In genomic region chr17:68937890-68938514, GRCh38 we compare ENCODE assay signal across 20 cellular contexts. TPM values are rescaled to one million over a fixed set of nuclear protein-coding genes. Genes with fewer than 3 reads are reported as not detected.
DNase-seq lines count a peak whose midpoint lies in the region; ATAC-seq, FAIRE-seq and TF ChIP-seq lines count a peak whose summit lies in the region.
"Had no signal": no experiment of that assay in that cellular context is flagged by ENCODE, and none has a peak within 500 bp of the region (broad histone marks: within the 10 kb centered on the region; RNA-seq: fewer than 3 reads in every experiment).

No MANE protein-coding gene starts in this region.

- H3K36me3 ChIP-seq in hepatocyte (replicated peaks; ENCODE audit: insufficient read depth, low read depth): no peaks in the 10 kb centered on the region
- H3K36me3 ChIP-seq in HepG2 (replicated peaks in 1 of 2; ENCODE audit: control insufficient read depth in 1 of 2, insufficient read depth in 2 of 2, low read length in 2 of 2): no peaks in the 10 kb centered on the region
- H3K36me3 ChIP-seq in CD8-positive, alpha-beta memory T cell (ENCODE audit: insufficient read depth, low read length): no peaks in the 10 kb centered on the region
- peaks cover 0 to 4% of the 10 kb centered on the region in 2 donors for H3K36me3 ChIP-seq in neuronal stem cell (replicated peaks in 1 of 2; ENCODE audit: control insufficient read depth in 2 of 2, insufficient read depth in 2 of 2, low read length in 2 of 2)
- H3K36me3 ChIP-seq: BE2C; BLaER1 treated with 17β-estradiol and CSF1 and Interleukin-3, amounts not matched to agents 10 nM and 100 nM; HAP-1 had no signal

- no peak overlapping the region for H2AK5ac ChIP-seq in neuronal stem cell (ENCODE audit: low read depth, low read length)

- BruUV-seq in HepG2 (replicated peaks; lab: Mats Ljungman, UMichigan): no TSS peak

- no peak overlapping the region for H4K91ac ChIP-seq in neuronal stem cell (ENCODE audit: low read depth, low read length, poor library complexity)

- CTCF ChIA-PET in HepG2 (lab: Yijun Ruan, JAX; ENCODE audit: low intra/inter-chr PET ratio, low total read pairs): interaction anchor here (1.3 kb wide), 1 partner anchor 161 kb away, joined by 3 read pairs; no protein-coding TSS in a partner anchor
- CTCF ChIA-PET in CD8-positive, alpha-beta memory T cell (lab: Charles Lee): no interaction called here

- no peak for TF ChIP-seq CTCF in hepatocyte (IDR thresholded peaks at IDR 0.05; ENCODE audit: poor library complexity)
- peak; percentile 14; the same call in 1 of the 2 replicates for TF ChIP-seq CTCF in HepG2 (CRISPR knock-in tag; IDR thresholded peaks at IDR 0.05)
- TF ChIP-seq CTCF in nephron (IDR thresholded peaks at IDR 0.05; ENCODE audit: unreplicated experiment in 3 of 3): no peak

- H3K9me3 ChIP-seq in hepatocyte (ENCODE audit: low read depth) (no peaks in the 10 kb centered on the region), HepG2 (ENCODE audit: low read length) (0 out of 2 replicates have a peak, but pooled peaks cover 7% of the 10 kb centered on the region), neuronal stem cell (replicated peaks in 1 of 2; ENCODE audit: control insufficient read depth in 2 of 2, insufficient read depth in 1 of 2, low read depth in 1 of 2, low read length in 2 of 2) (no peaks in the 10 kb centered on the region)
- no peaks in the 10 kb centered on the region for H3K9me3 ChIP-seq in CD8-positive, alpha-beta memory T cell (ENCODE audit: low read length)
- H3K9me3 ChIP-seq: BE2C; BLaER1 treated with 17β-estradiol and CSF1 and Interleukin-3, amounts not matched to agents 10 nM and 100 nM; HAP-1 had no signal

- peak; percentile 18 for FAIRE-seq in HepG2 (lab: Jason Lieb, UNC)
- FAIRE-seq: GM12892, H54 had no signal

- H3K23ac ChIP-seq in neuronal stem cell (ENCODE audit: low read depth, low read length, poor library complexity): no peak overlapping the region

- in situ Hi-C loops in HepG2 (cut with HindIII; ENCODE audit: extremely low pct_ligation_motif_present, low pct_unique_long_range_greater_than_20kb): no loop called here

- intact Hi-C loops in HepG2 (cut with micrococcal nuclease; ENCODE audit: unreplicated experiment): loop anchor here (1.0 kb wide), 1 partner anchor 144 kb away; no protein-coding TSS in a partner anchor

- H3K4me2 ChIP-seq in hepatocyte: no peak overlapping the region
- peak overlapping the region; percentile 81 for H3K4me2 ChIP-seq in HepG2 (ENCODE audit: low read depth, low read length)
- no peak overlapping the region for H3K4me2 ChIP-seq in neuronal stem cell (ENCODE audit: insufficient read depth, low read length, poor library complexity, severe bottlenecking)
- H3K4me2 ChIP-seq: BLaER1 treated with 17β-estradiol and CSF1 and Interleukin-3, amounts not matched to agents 10 nM and 100 nM had no signal

- H3K4me1 ChIP-seq in hepatocyte (ENCODE audit: insufficient read depth) (no peaks in the 10 kb centered on the region), HepG2 (ENCODE audit: insufficient read depth, low read length) (peaks cover 44% of the 10 kb centered on the region), neuronal stem cell (ENCODE audit: control insufficient read depth in 2 of 2, insufficient read depth in 1 of 2, low read depth in 1 of 2, low read length in 2 of 2) (no peaks in the 10 kb centered on the region)
- no peaks in the 10 kb centered on the region for H3K4me1 ChIP-seq in CD8-positive, alpha-beta memory T cell (ENCODE audit: insufficient read depth, low read length)
- H3K4me1 ChIP-seq: BE2C; BLaER1 treated with 17β-estradiol and CSF1 and Interleukin-3, amounts not matched to agents 10 nM and 100 nM; HAP-1 had no signal

- no peaks in the 10 kb centered on the region for H3K79me2 ChIP-seq in hepatocyte
- no peaks in the 10 kb centered on the region for H3K79me2 ChIP-seq in HepG2 (ENCODE audit: insufficient read depth, low read length)

- TF ChIP-seq RAD21 in HepG2 (CRISPR knock-in tag; IDR thresholded peaks at IDR 0.05): no peak

- H2BK15ac ChIP-seq in neuronal stem cell (ENCODE audit: low read length): no peak overlapping the region

- no peak overlapping the region for H3K4me3 Mint-ChIP-seq in nephron
- H3K4me3 Mint-ChIP-seq in CD8-positive, alpha-beta memory T cell: no peak overlapping the region
- H3K4me3 Mint-ChIP-seq: CD14-positive monocyte; CD4-positive, alpha-beta T cell; HFFc6 had no signal

- no peak overlapping the region for H3K4me3 ChIP-seq in hepatocyte
- peak overlapping the region in 2 of 3 experiments; percentile 2 to 42; a peak in 2 of 6 replicates for H3K4me3 ChIP-seq in HepG2 (replicated peaks in 1 of 3; ENCODE audit: insufficient read depth in 1 of 3, low read depth in 2 of 3, low read length in 3 of 3)
- no peak overlapping the region for H3K4me3 ChIP-seq in CD8-positive, alpha-beta memory T cell (ENCODE audit: low read length)
- no peak overlapping the region for H3K4me3 ChIP-seq in neuronal stem cell (ENCODE audit: low read length in 2 of 2)
- H3K4me3 ChIP-seq: BLaER1 treated with 17β-estradiol and CSF1 and Interleukin-3, amounts not matched to agents 10 nM and 100 nM; HAP-1 had no signal

- H3K9ac ChIP-seq in HepG2 (ENCODE audit: insufficient read depth, low read depth, low read length) (0 out of 2 replicates have a peak overlapping the region, but pooled peaks have one; percentile 27), neuronal stem cell (ENCODE audit: low read depth, low read length, poor library complexity) (no peak overlapping the region)
- H3K9ac ChIP-seq: BLaER1 treated with 17β-estradiol and CSF1 and Interleukin-3, amounts not matched to agents 10 nM and 100 nM had no signal

- H3K79me1 ChIP-seq in neuronal stem cell (ENCODE audit: low read depth, low read length): no peaks in the 10 kb centered on the region

- no peak overlapping the region for H2BK12ac ChIP-seq in neuronal stem cell (ENCODE audit: low read length)

- no peak overlapping the region for H2AFZ ChIP-seq in hepatocyte
- peak overlapping the region; percentile 80 for H2AFZ ChIP-seq in HepG2 (ENCODE audit: low read length)
- H2AFZ ChIP-seq in neuronal stem cell (ENCODE audit: low read length): no peak overlapping the region

- 81% methylated on average over 8 of the region's 8 CpGs for WGBS in hepatocyte (ENCODE audit: low lambda C conversion rate, missing lambda C conversion rate)
- 8% methylated on average over 8 of the region's 8 CpGs for WGBS in HepG2 (ENCODE audit: low lambda C conversion rate)
- WGBS in neuronal stem cell (ENCODE audit: extremely low coverage in 2 of 2, insufficient read length in 2 of 2, insufficient replicate concordance in 1 of 2), 2 donors: no CpG with 5 or more reads among the region's 8 CpGs

- no peak overlapping the region for H3K14ac ChIP-seq in neuronal stem cell (ENCODE audit: low read length)

- H3K4me1 Mint-ChIP-seq in nephron: no peaks in the 10 kb centered on the region
- no peaks in the 10 kb centered on the region for H3K4me1 Mint-ChIP-seq in CD8-positive, alpha-beta memory T cell

- H3K27me3 ChIP-seq in hepatocyte (no peaks in the 10 kb centered on the region), HepG2 (ENCODE audit: control insufficient read depth in 1 of 2, insufficient read depth in 2 of 2, low read length in 2 of 2) (no peaks in the 10 kb centered on the region), neuronal stem cell (ENCODE audit: control insufficient read depth in 3 of 3, insufficient read depth in 3 of 3, low read depth in 1 of 3, low read length in 3 of 3) (no peaks in the 10 kb centered on the region)
- no peaks in the 10 kb centered on the region for H3K27me3 ChIP-seq in CD8-positive, alpha-beta memory T cell (ENCODE audit: insufficient read depth, low read length, poor library complexity, severe bottlenecking)
- H3K27me3 ChIP-seq: BLaER1 treated with 17β-estradiol and CSF1 and Interleukin-3, amounts not matched to agents 10 nM and 100 nM had no signal

- H2BK120ac ChIP-seq in neuronal stem cell (ENCODE audit: low read depth, low read length): no peak overlapping the region

- H3K9me3 Mint-ChIP-seq in nephron: no peaks in the 10 kb centered on the region
- H3K9me3 Mint-ChIP-seq in CD8-positive, alpha-beta memory T cell: peaks cover 0 to 3% (median 0%) of the 10 kb centered on the region in 5 donors
- H3K9me3 Mint-ChIP-seq in activated naive CD4-positive, alpha-beta T cell treated with anti-CD3 and anti-CD28 coated beads, Interleukin-2, amount 50 U/mL, for 72 hours: no peaks in the 10 kb centered on the region
- H3K9me3 Mint-ChIP-seq: CD14-positive monocyte; CD4-positive, alpha-beta T cell; HFFc6 had no signal

- DNase-seq in HuH-7 (ENCODE audit: low spot score) (peak; percentile 7), hepatocyte (ENCODE audit: low spot score) (peak; percentile 34), HepG2 (ENCODE audit: low spot score) (peak; percentile 82), HUDEP-2 (lab: John Stamatoyannopoulos, UW; ENCODE audit: unreplicated experiment in 76 of 76) (no peak), neuronal stem cell (ENCODE audit: low spot score) (no peak)
- no peak for DNase-seq in CD8-positive, alpha-beta memory T cell
- no peak for DNase-seq in activated naive CD4-positive, alpha-beta T cell treated with anti-CD3 and anti-CD28 coated beads, Interleukin-2, amount 50 U/mL, for 72 hours (ENCODE audit: low spot score in 2 of 2)
- DNase-seq: BE2C; CD4-positive, alpha-beta T cell; DMS153; DND-41; GOT3; HFFc6 had no signal

- no peaks in the 10 kb centered on the region for H3K36me3 Mint-ChIP-seq in nephron (ENCODE audit: low read depth)
- no peaks in the 10 kb centered on the region for H3K36me3 Mint-ChIP-seq in CD8-positive, alpha-beta memory T cell
- no peaks in the 10 kb centered on the region for H3K36me3 Mint-ChIP-seq in activated naive CD4-positive, alpha-beta T cell treated with anti-CD3 and anti-CD28 coated beads, Interleukin-2, amount 50 U/mL, for 72 hours
- H3K36me3 Mint-ChIP-seq: CD14-positive monocyte had no signal

- ATAC-seq in HepG2: peak; percentile 100
- ATAC-seq in activated naive CD4-positive, alpha-beta T cell treated with anti-CD3 and anti-CD28 coated beads, Interleukin-2, amount 50 U/mL, for 72 hours: no peak

- no peak overlapping the region for H2BK5ac ChIP-seq in neuronal stem cell (ENCODE audit: low read length)

- TF ChIP-seq EP300 in HepG2 (IDR thresholded peaks at IDR 0.05; ENCODE audit: low read depth in 2 of 2, low read length in 2 of 2) (peak in 1 of 2 experiments; percentile 82; a peak in 2 of 4 replicates), HepG2 (CRISPR knock-in tag; IDR thresholded peaks at IDR 0.05; ENCODE audit: borderline replicate concordance) (no peak)

- H3K27ac ChIP-seq in hepatocyte: no peak overlapping the region
- peak overlapping the region; percentile 69 for H3K27ac ChIP-seq in HepG2 (ENCODE audit: extremely low read length, insufficient read depth, low read length)
- H3K27ac ChIP-seq in CD8-positive, alpha-beta memory T cell (ENCODE audit: low read depth, low read length): no peak overlapping the region
- H3K27ac ChIP-seq in neuronal stem cell (replicated peaks; ENCODE audit: low read length): no peak overlapping the region
- H3K27ac ChIP-seq: 22Rv1; BLaER1 treated with 17β-estradiol and CSF1 and Interleukin-3, amounts not matched to agents 10 nM and 100 nM had no signal

- peak overlapping the region in 2 of 3 experiments; percentile 50 to 70 for H3K27ac Mint-ChIP-seq in nephron
- no peak overlapping the region for H3K27ac Mint-ChIP-seq in CD8-positive, alpha-beta memory T cell
- H3K27ac Mint-ChIP-seq in activated naive CD4-positive, alpha-beta T cell treated with anti-CD3 and anti-CD28 coated beads, Interleukin-2, amount 50 U/mL, for 72 hours: no peak overlapping the region
- H3K27ac Mint-ChIP-seq: CD14-positive monocyte; CD4-positive, alpha-beta T cell; HFFc6 had no signal

- POLR2A ChIA-PET in HepG2 (lab: Yijun Ruan, JAX): no interaction called here
- POLR2A ChIA-PET in CD8-positive, alpha-beta memory T cell (lab: Charles Lee): no interaction called here

- H3K4ac ChIP-seq in neuronal stem cell (ENCODE audit: low read length): no peak overlapping the region

- no peaks in the 10 kb centered on the region for H3K9me2 ChIP-seq in hepatocyte (replicated peaks; ENCODE audit: insufficient read depth)

- no peak overlapping the region for H4K8ac ChIP-seq in neuronal stem cell (ENCODE audit: low read depth, low read length)

- no peaks in the 10 kb centered on the region for H3K27me3 Mint-ChIP-seq in nephron (ENCODE audit: low read depth)
- peaks cover 3 to 20% of the 10 kb centered on the region in 2 donors for H3K27me3 Mint-ChIP-seq in CD8-positive, alpha-beta memory T cell

- H3K18ac ChIP-seq in neuronal stem cell (ENCODE audit: low read length): no peak overlapping the region

- TF ChIP-seq POLR2A in HepG2 (IDR thresholded peaks at IDR 0.05; ENCODE audit: insufficient read depth in 1 of 2, low read depth in 2 of 2, low read length in 2 of 2): no peak

- H4K20me1 ChIP-seq in hepatocyte (ENCODE audit: insufficient read depth, poor library complexity, severe bottlenecking): no peaks in the 10 kb centered on the region
- no peaks in the 10 kb centered on the region for H4K20me1 ChIP-seq in HepG2 (ENCODE audit: insufficient read depth, low read length)
- H4K20me1 ChIP-seq: BLaER1 treated with 17β-estradiol and CSF1 and Interleukin-3, amounts not matched to agents 10 nM and 100 nM had no signal

RNA-seq across cellular contexts. Expression of gene ABCA8, which starts 17.2 kb away (rescaled TPM):
- total RNA-seq in hepatocyte (3.4 and 6.0 TPM in 2 replicates), HepG2 (2016; rRNA removed; fragmentation: Illumina TruSeq; extraction: Trizol) (0.18 TPM in 1 of 2 replicates, not detected in the other)
- polyA plus RNA-seq in hepatocyte (2.1 and 2.4 TPM in 2 replicates), HepG2 (2011; rRNA removed) (0.05 and 0.07 TPM in 2 replicates)
- total RNA-seq in HepG2 (2016; cell fraction: cytosol; rRNA removed; fragmentation: Illumina TruSeq; extraction: Trizol; ENCODE audit: low read depth): 0.09 TPM in 1 of 2 replicates, not detected in the other
- total RNA-seq in HepG2 (2016; cell fraction: insoluble cytoplasmic fraction; rRNA removed; fragmentation: Illumina TruSeq; extraction: Trizol): 0.17 TPM in 1 of 2 replicates, not detected in the other
- total RNA-seq in HepG2 (2016; cell fraction: membrane; rRNA removed; fragmentation: Illumina TruSeq; extraction: Trizol): 0.14 and 0.22 TPM in 2 replicates
- total RNA-seq in HepG2 (2016; cell fraction: nucleus; rRNA removed; fragmentation: Illumina TruSeq; extraction: Trizol): 0.50 and 0.53 TPM in 2 replicates
- 0.04 and 0.08 TPM in 2 replicates for polyA plus RNA-seq in HepG2 (2011; cell fraction: cytosol; rRNA removed)
- polyA plus RNA-seq in HepG2 (2011; cell fraction: nucleus; rRNA removed): 0.29 and 0.33 TPM in 2 replicates
- polyA plus RNA-seq in HepG2 (2012): 0.32 and 0.39 TPM in 2 replicates
- not detected in 2 replicates for polyA plus RNA-seq in HepG2 (2016; cell fraction: cytosol; fragmentation: Illumina TruSeq; extraction: Trizol; ENCODE audit: low read depth)
- polyA plus RNA-seq in HepG2 (2016; cell fraction: insoluble cytoplasmic fraction; fragmentation: Illumina TruSeq; extraction: Trizol; ENCODE audit: low read depth): not detected in 2 replicates
- not detected in 2 replicates for polyA plus RNA-seq in HepG2 (2016; cell fraction: membrane; fragmentation: Illumina TruSeq; extraction: Trizol; ENCODE audit: low read depth)
- 0.33 and 0.92 TPM in 2 replicates for polyA plus RNA-seq in HepG2 (2016; cell fraction: nucleus; fragmentation: Illumina TruSeq; extraction: Trizol; ENCODE audit: insufficient read depth, low read depth)
- polyA minus RNA-seq in HepG2 (2011; rRNA and poly(A)+ RNA removed; ENCODE audit: low replicate concordance): 1.2 TPM in 1 of 2 replicates, not detected in the other
- not detected in 2 replicates for polyA minus RNA-seq in HepG2 (2011; cell fraction: cytosol; rRNA and poly(A)+ RNA removed)
- polyA minus RNA-seq in HepG2 (2011; cell fraction: nucleus; rRNA and poly(A)+ RNA removed): 0.50 and 0.52 TPM in 2 replicates
- total RNA-seq in CD8-positive, alpha-beta memory T cell: not detected
- not detected for polyA plus RNA-seq in CD8-positive, alpha-beta memory T cell
- 0.03 TPM for polyA plus RNA-seq in neuronal stem cell (2013, experiment 1 of 2)
- polyA plus RNA-seq in neuronal stem cell (2013, experiment 2 of 2): not detected
- not detected for total RNA-seq in activated naive CD4-positive, alpha-beta T cell treated with anti-CD3 and anti-CD28 coated beads, Interleukin-2, amount 50 U/mL, for 72 hours
- total RNA-seq: CD4-positive, alpha-beta T cell had no signal
- polyA plus RNA-seq: CD14-positive monocyte had no signal

Comparison
In these comparisons a context has a peak if more than half of its experiments do, and no peak if none do; other contexts are left out.
1. DNase-seq: peak in HuH-7 (single experiment), hepatocyte (single experiment) and HepG2 (single experiment); none in HUDEP-2 (0 of 76), CD8-positive, alpha-beta memory T cell (0 of 5), neuronal stem cell (single experiment) and activated naive CD4-positive, alpha-beta T cell treated with anti-CD3 and anti-CD28 coated beads, Interleukin-2, amount 50 U/mL, for 72 hours (0 of 2).
2. H3K4me3 ChIP-seq: peak in HepG2 (2 of 3); none in hepatocyte (single experiment), CD8-positive, alpha-beta memory T cell (single experiment) and neuronal stem cell (0 of 2).
3. H3K27ac Mint-ChIP-seq: peak in nephron (2 of 3); none in CD8-positive, alpha-beta memory T cell (0 of 8) and activated naive CD4-positive, alpha-beta T cell treated with anti-CD3 and anti-CD28 coated beads, Interleukin-2, amount 50 U/mL, for 72 hours (0 of 2).